ENCODE assay signal across 11 cellular contexts in genomic region chr13:113364371-113364932, GRCh38. TPM values are rescaled to one million over a fixed set of nuclear protein-coding genes. Genes with fewer than 3 reads are reported as not detected.
DNase-seq lines count a peak whose midpoint lies in the region; ATAC-seq and TF ChIP-seq lines count a peak whose summit lies in the region.
"Had no signal": no experiment of that assay in that cellular context is flagged by ENCODE, and none has a peak within 500 bp of the region (broad histone marks: within the 10 kb centered on the region; RNA-seq: fewer than 3 reads in every experiment).

No MANE protein-coding gene starts in this region.

- TF ChIP-seq POLR2A in heart left ventricle (IDR thresholded peaks at IDR 0.05): no peak

- peak overlapping the region; percentile 29; the same call in 1 of the 2 replicates for H3K27ac ChIP-seq in C4-2B
- H3K27ac ChIP-seq in heart left ventricle: peak overlapping the region in 8 of 12 donors; percentile 1 to 82 (median 52)

- ATAC-seq in SK-N-SH treated with all-trans-retinoic acid at 6 μM for 48 hours (peak; percentile 44; the same call in 2 of the 3 replicates), heart left ventricle (peak in 1 of 4 donors; percentile 46)

- no peaks in the 10 kb centered on the region for H3K9me3 Mint-ChIP-seq in activated CD4-positive, alpha-beta T cell treated with anti-CD3 and anti-CD28 coated beads, Interleukin-2, amount 10 ng/mL, durations not matched to agents 7 days and 5 days
- H3K9me3 Mint-ChIP-seq: naive thymus-derived CD8-positive, alpha-beta T cell had no signal

- peaks cover 2% of the 10 kb centered on the region for H3K4me1 Mint-ChIP-seq in activated CD4-positive, alpha-beta T cell treated with anti-CD3 and anti-CD28 coated beads, Interleukin-2, amount 10 ng/mL, durations not matched to agents 7 days and 5 days

- H3K4me3 ChIP-seq in heart left ventricle (peak overlapping the region in 10 of 12 donors; percentile 46 to 69 (median 54)), retinal pigment epithelial cell (ENCODE audit: low read length) (peak overlapping the region; percentile 39)

- WGBS in heart left ventricle, 4 donors: 18 to 26% (median 22%) methylated on average over 30 to 35 of the region's 41 CpGs

- H3K36me3 Mint-ChIP-seq in activated CD4-positive, alpha-beta T cell treated with anti-CD3 and anti-CD28 coated beads, Interleukin-2, amount 10 ng/mL, durations not matched to agents 7 days and 5 days (ENCODE audit: low read depth): no peaks in the 10 kb centered on the region

- peaks cover 16% of the 10 kb centered on the region for H3K27me3 Mint-ChIP-seq in activated CD4-positive, alpha-beta T cell treated with anti-CD3 and anti-CD28 coated beads, Interleukin-2, amount 10 ng/mL, durations not matched to agents 7 days and 5 days

- intact Hi-C loops in heart left ventricle (cut with DNase I): no loop called here

- H3K36me3 ChIP-seq in heart left ventricle: no peaks in the 10 kb centered on the region

- H3K9me3 ChIP-seq in heart left ventricle: no peaks in the 10 kb centered on the region

- no peak for DNase-seq in heart left ventricle
- no peak for DNase-seq in retinal pigment epithelial cell (ENCODE audit: low read depth)
- DNase-seq in activated CD4-positive, alpha-beta T cell treated with anti-CD3 and anti-CD28 coated beads, Interleukin-2, amount 10 ng/mL, durations not matched to agents 7 days and 5 days: no peak
- DNase-seq in NCI-H748 treated with DMSO at 0.1 percent for 48 hours (lab: John Stamatoyannopoulos, UW): no peak
- DNase-seq in HUDEP-2 (lab: John Stamatoyannopoulos, UW; ENCODE audit: unreplicated experiment in 76 of 76): no peak
- no peak for DNase-seq in RPMI8226
- DNase-seq: dermis blood vessel endothelial cell, NCI-H2029 had no signal

- peaks cover 0 to 18% (median 3%) of the 10 kb centered on the region in 12 donors for H3K4me1 ChIP-seq in heart left ventricle

- H3K27ac Mint-ChIP-seq in activated CD4-positive, alpha-beta T cell treated with anti-CD3 and anti-CD28 coated beads, Interleukin-2, amount 10 ng/mL, durations not matched to agents 7 days and 5 days: no peak overlapping the region

- CTCF ChIA-PET in activated CD4-positive, alpha-beta T cell treated with anti-CD3 and anti-CD28 coated beads, Interleukin-2, amount 10 ng/mL, durations not matched to agents 7 days and 5 days (lab: Charles Lee): interaction anchor here (0.6 kb wide), 1 partner anchor 207 kb away, joined by 3 read pairs; no protein-coding TSS in a partner anchor

- H3K4me3 Mint-ChIP-seq in activated CD4-positive, alpha-beta T cell treated with anti-CD3 and anti-CD28 coated beads, Interleukin-2, amount 10 ng/mL, durations not matched to agents 7 days and 5 days: no peak overlapping the region

- TF ChIP-seq CTCF in C4-2B (conservative IDR thresholded peaks at IDR 0.05) (no peak), heart left ventricle (IDR thresholded peaks at IDR 0.05) (no peak), retinal pigment epithelial cell (conservative IDR thresholded peaks at IDR 0.05; ENCODE audit: low read depth, low read length) (no peak)

- POLR2A ChIA-PET in activated CD4-positive, alpha-beta T cell treated with anti-CD3 and anti-CD28 coated beads, Interleukin-2, amount 10 ng/mL, durations not matched to agents 7 days and 5 days (lab: Charles Lee): no interaction called here

- H3K27me3 ChIP-seq in heart left ventricle: peaks cover 0 to 41% (median 10%) of the 10 kb centered on the region in 9 donors

TF ChIP-seq in SK-N-SH treated with all-trans-retinoic acid at 6 μM for 48 hours, 23 proteins besides CTCF, POLR2A, EP300 and RAD21:
- TF ChIP-seq ZNF70 (CRISPR knock-in tag; IDR thresholded peaks at IDR 0.05) (no peak), SNAI2 (CRISPR knock-in tag; IDR thresholded peaks at IDR 0.05) (no peak), TSHZ2 (CRISPR knock-in tag; IDR thresholded peaks at IDR 0.05) (no peak), ZFP3 (CRISPR knock-in tag; IDR thresholded peaks at IDR 0.05) (no peak)
TF ChIP-seq in SK-N-SH treated with all-trans-retinoic acid at 6 μM for 48 hours: peak in this region for 0.

RNA-seq across cellular contexts. Expression of gene GRTP1, which starts 0.5 kb away (rescaled TPM):
- total RNA-seq in heart left ventricle: under 1 TPM in 7 of 9 donors, not detected in 2; 0.36 to 1.00 (median 0.61) TPM
- 1 to 10 TPM; 1.3 to 3.5 TPM for polyA plus RNA-seq in heart left ventricle
- 1 to 10 TPM in 1 of 2 experiments, under 1 TPM in 1; 0.45 to 1.0 TPM for total RNA-seq in activated CD4-positive, alpha-beta T cell treated with anti-CD3 and anti-CD28 coated beads, Interleukin-2, amount 10 ng/mL, durations not matched to agents 7 days and 5 days
- total RNA-seq: naive thymus-derived CD8-positive, alpha-beta T cell had no signal
- polyA plus RNA-seq: naive thymus-derived CD8-positive, alpha-beta T cell had no signal
